Comparison of ENCODE assay signal across 9 cellular contexts in the genomic region with DNA sequence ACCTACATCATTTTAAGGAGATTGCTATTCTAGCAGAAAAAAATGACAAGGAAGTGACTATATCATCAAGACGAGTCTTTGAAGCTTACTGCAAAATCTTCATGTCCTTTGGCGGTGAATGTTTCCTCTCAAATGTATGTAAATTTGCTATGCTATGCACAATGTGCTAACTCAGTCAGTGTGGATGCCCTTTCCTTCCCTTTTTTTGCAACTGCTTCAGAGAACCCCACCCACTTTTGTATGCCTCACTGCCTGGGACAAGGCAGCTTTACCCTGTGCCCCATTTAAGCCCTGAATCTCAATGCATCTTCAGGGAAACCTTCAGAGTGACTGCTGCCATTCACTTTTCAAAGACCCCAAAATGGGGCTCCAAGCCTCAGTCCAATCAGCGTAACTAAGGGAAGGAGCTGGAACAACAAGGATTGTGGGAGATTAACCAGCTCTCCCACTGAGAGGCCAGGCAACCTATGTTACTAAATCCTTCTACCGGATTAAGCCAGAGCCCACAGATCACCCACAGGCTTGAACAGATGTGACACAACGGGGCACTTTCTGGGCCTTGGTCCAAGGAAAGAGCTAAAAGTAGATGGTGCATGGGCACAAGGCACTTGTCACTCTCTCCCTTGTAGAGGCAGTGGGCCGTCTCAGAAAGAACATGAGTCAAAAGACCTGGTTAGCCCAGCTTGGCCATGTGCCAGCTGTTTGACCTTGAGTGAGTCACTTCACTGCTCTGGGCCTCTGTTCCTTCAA.
DNase-seq lines count a peak whose midpoint lies in the region; ATAC-seq and TF ChIP-seq lines count a peak whose summit lies in the region.
"Had no signal": no experiment of that assay in that cellular context is flagged by ENCODE, and none has a peak within 500 bp of the region (broad histone marks: within the 10 kb centered on the region; RNA-seq: fewer than 3 reads in every experiment).

No MANE protein-coding gene starts in this region.

- H3K4me3 ChIP-seq in epithelial cell of esophagus (ENCODE audit: low read length): no peak overlapping the region

- no peak for TF ChIP-seq CTCF in epithelial cell of esophagus (IDR thresholded peaks at IDR 0.05; ENCODE audit: insufficient read depth, low read depth, low read length, missing control alignments)
- TF ChIP-seq CTCF in omental fat pad (IDR thresholded peaks at IDR 0.05): no peak
- TF ChIP-seq CTCF in GM20000 (IDR thresholded peaks at IDR 0.05; ENCODE audit: extremely low read depth, missing control alignments): no peak
- no peak for TF ChIP-seq CTCF in GM13977 (IDR thresholded peaks at IDR 0.05; ENCODE audit: extremely low read depth, insufficient read depth, missing control alignments)

- no peak for ATAC-seq in omental fat pad (ENCODE audit: low FRiP score)
- ATAC-seq in HG03135 (IDR thresholded peaks at IDR 0.05; ENCODE audit: unreplicated experiment): no peak

- in situ Hi-C loops in GM13977 (cut with MboI; ENCODE audit: low pct_unique_long_range_greater_than_20kb, low sequenced_read_pairs, unreplicated experiment): no loop called here

- DNase-seq in EH (ENCODE audit: low read depth) (peak; percentile 37), NCI-H82 treated with DMSO at 0.1 percent for 48 hours (lab: John Stamatoyannopoulos, UW; ENCODE audit: unreplicated experiment) (peak; percentile 87), epithelial cell of esophagus (ENCODE audit: low read depth) (peak; percentile 74), omental fat pad (ENCODE audit: low spot score) (peak; percentile 66), GM20000 (ENCODE audit: low spot score) (no peak), GM13977 (ENCODE audit: low spot score) (no peak), globus pallidus (ENCODE audit: low spot score) (no peak)
- DNase-seq: activated naive CD4-positive, alpha-beta T cell treated with anti-CD3 and anti-CD28 coated beads, Interleukin-2, amount 10 ng/mL, durations not matched to agents 7 days and 5 days had no signal

Comparison
In these comparisons a context has a peak if more than half of its experiments do, and no peak if none do; other contexts are left out.
1. DNase-seq: peak in EH (single experiment), NCI-H82 treated with DMSO at 0.1 percent for 48 hours (single experiment), epithelial cell of esophagus (single experiment) and omental fat pad (single experiment); none in GM20000 (single experiment), GM13977 (single experiment) and globus pallidus (single experiment).